ENCODE assay signal across 16 cellular contexts in genomic region chr11:3161720-3162409, GRCh38. TPM values are rescaled to one million over a fixed set of nuclear protein-coding genes. Genes with fewer than 3 reads are reported as not detected.
DNase-seq lines count a peak whose midpoint lies in the region; ATAC-seq and TF ChIP-seq lines count a peak whose summit lies in the region.
"Had no signal": no experiment of that assay in that cellular context is flagged by ENCODE, and none has a peak within 500 bp of the region (broad histone marks: within the 10 kb centered on the region; RNA-seq: fewer than 3 reads in every experiment).

No MANE protein-coding gene starts in this region.

- no peaks in the 10 kb centered on the region for H3K27me3 ChIP-seq in upper lobe of right lung

- CTCF ChIA-PET in activated naive CD4-positive, alpha-beta T cell treated with anti-CD3 and anti-CD28 coated beads for 36 hours (lab: Charles Lee), result no interaction called here

- intact Hi-C loops in activated naive CD4-positive, alpha-beta T cell treated with anti-CD3 and anti-CD28 coated beads for 36 hours (cut with micrococcal nuclease), result no loop called here
- intact Hi-C loops in upper lobe of right lung (cut with DNase I), result no loop called here

- H3K4me3 Mint-ChIP-seq in activated naive CD4-positive, alpha-beta T cell treated with anti-CD3 and anti-CD28 coated beads for 36 hours, result no peak overlapping the region
- H3K4me3 Mint-ChIP-seq in osteocyte (ENCODE audit: unreplicated experiment), result peak overlapping the region; percentile 40
- H3K4me3 Mint-ChIP-seq: stimulated activated naive B cell treated with anti-CD40 and anti-IgM and Interleukin-4, amounts not matched to agents 10 μg/mL and 1 μg/mL and 100 μg/mL, for 72 hours had no signal

- peaks cover 22% of the 10 kb centered on the region for H3K27me3 Mint-ChIP-seq in activated naive CD4-positive, alpha-beta T cell treated with anti-CD3 and anti-CD28 coated beads for 36 hours (ENCODE audit: low read depth)
- H3K27me3 Mint-ChIP-seq in osteocyte (ENCODE audit: unreplicated experiment), result no peaks in the 10 kb centered on the region

- H3K27ac ChIP-seq in upper lobe of right lung, result no peak overlapping the region

- H3K36me3 ChIP-seq in upper lobe of right lung, result no peaks in the 10 kb centered on the region

- DNase-seq in activated naive CD4-positive, alpha-beta T cell treated with anti-CD3 and anti-CD28 coated beads, Interleukin-2, amount 50 U/mL, for 16 hours, result peak; percentile 4
- DNase-seq in activated naive CD4-positive, alpha-beta T cell treated with anti-CD3 and anti-CD28 coated beads for 36 hours, result no peak
- DNase-seq in foreskin fibroblast (no peak), osteocyte (ENCODE audit: extremely low spot score, unreplicated experiment) (no peak), upper lobe of right lung (peak; percentile 38), epidermal melanocyte (ENCODE audit: insufficient read length, low spot score) (no peak), cerebellar cortex (ENCODE audit: low spot score) (no peak), medulla oblongata (ENCODE audit: extremely low spot score) (no peak)
- DNase-seq: activated T-cell treated with anti-CD3 and anti-CD28 coated beads for 4 hours; erythroblast; GOT3; naive B cell; NCI-H1048; NCI-H526; SHP77; stimulated activated naive B cell treated with anti-CD40 and anti-IgM and Interleukin-4, amounts not matched to agents 10 μg/mL and 1 μg/mL and 100 μg/mL, for 72 hours had no signal

- H3K9me3 ChIP-seq in upper lobe of right lung, result no peaks in the 10 kb centered on the region

- no peak for ATAC-seq in upper lobe of right lung
- ATAC-seq: stimulated activated naive B cell treated with anti-CD40 and anti-IgM and Interleukin-4, amounts not matched to agents 10 μg/mL and 1 μg/mL and 100 μg/mL, for 72 hours had no signal

- H3K9me3 Mint-ChIP-seq in activated naive CD4-positive, alpha-beta T cell treated with anti-CD3 and anti-CD28 coated beads for 36 hours, result no peaks in the 10 kb centered on the region
- H3K9me3 Mint-ChIP-seq in osteocyte (ENCODE audit: unreplicated experiment), result no peaks in the 10 kb centered on the region
- H3K9me3 Mint-ChIP-seq: stimulated activated naive B cell treated with anti-CD40 and anti-IgM and Interleukin-4, amounts not matched to agents 10 μg/mL and 1 μg/mL and 100 μg/mL, for 72 hours had no signal

- no peak for TF ChIP-seq CTCF in foreskin fibroblast (IDR thresholded peaks at IDR 0.05; ENCODE audit: low read depth, low read length)
- no peak for TF ChIP-seq CTCF in osteocyte (IDR thresholded peaks at IDR 0.05)
- no peak for TF ChIP-seq CTCF in upper lobe of right lung (IDR thresholded peaks at IDR 0.05)

- H3K4me1 Mint-ChIP-seq in activated naive CD4-positive, alpha-beta T cell treated with anti-CD3 and anti-CD28 coated beads for 36 hours (ENCODE audit: low read depth), result peaks cover 17% of the 10 kb centered on the region
- peaks cover 76% of the 10 kb centered on the region for H3K4me1 Mint-ChIP-seq in osteocyte (ENCODE audit: unreplicated experiment)

- H3K27ac Mint-ChIP-seq in activated naive CD4-positive, alpha-beta T cell treated with anti-CD3 and anti-CD28 coated beads for 36 hours, result no peak overlapping the region
- H3K27ac Mint-ChIP-seq in osteocyte (ENCODE audit: unreplicated experiment), result peak overlapping the region; percentile 85
- H3K27ac Mint-ChIP-seq: stimulated activated naive B cell treated with anti-CD40 and anti-IgM and Interleukin-4, amounts not matched to agents 10 μg/mL and 1 μg/mL and 100 μg/mL, for 72 hours had no signal

- H3K36me3 Mint-ChIP-seq in activated naive CD4-positive, alpha-beta T cell treated with anti-CD3 and anti-CD28 coated beads for 36 hours (ENCODE audit: low read depth), result no peaks in the 10 kb centered on the region
- no peaks in the 10 kb centered on the region for H3K36me3 Mint-ChIP-seq in osteocyte (ENCODE audit: unreplicated experiment)
- H3K36me3 Mint-ChIP-seq: naive B cell; stimulated activated naive B cell treated with anti-CD40 and anti-IgM and Interleukin-4, amounts not matched to agents 10 μg/mL and 1 μg/mL and 100 μg/mL, for 72 hours had no signal

- peaks cover 44% of the 10 kb centered on the region for H3K4me1 ChIP-seq in upper lobe of right lung

- peak overlapping the region; percentile 63 to 93 for H3K4me3 ChIP-seq in foreskin fibroblast (ENCODE audit: low read depth in 1 of 2, low read length in 2 of 2)
- no peak overlapping the region for H3K4me3 ChIP-seq in upper lobe of right lung

RNA-seq across cellular contexts. Expression of gene OSBPL5, which starts 3.2 kb away (rescaled TPM):
- total RNA-seq in activated naive CD4-positive, alpha-beta T cell treated with anti-CD3 and anti-CD28 coated beads for 36 hours, result 1 to 10 TPM; 3.5 to 3.9 TPM
- total RNA-seq in osteocyte (47.7 and 47.9 TPM in 2 replicates), upper lobe of right lung (52.6 TPM)

RNA-seq across cellular contexts. Expression of gene MRGPRG, which starts 56.7 kb away (rescaled TPM):
- not detected for total RNA-seq in activated naive CD4-positive, alpha-beta T cell treated with anti-CD3 and anti-CD28 coated beads for 36 hours
- total RNA-seq in osteocyte (not detected in 2 replicates), upper lobe of right lung (not detected)

Comparison
In these comparisons a context has a peak if more than half of its experiments do, and no peak if none do; other contexts are left out.
1. DNase-seq: peak in activated naive CD4-positive, alpha-beta T cell treated with anti-CD3 and anti-CD28 coated beads, Interleukin-2, amount 50 U/mL, for 16 hours (single experiment) and upper lobe of right lung (single experiment); none in activated naive CD4-positive, alpha-beta T cell treated with anti-CD3 and anti-CD28 coated beads for 36 hours (single experiment), foreskin fibroblast (0 of 2), osteocyte (single experiment), epidermal melanocyte (single experiment), cerebellar cortex (single experiment) and medulla oblongata (single experiment).